ENCODE assay signal across 18 cellular contexts in genomic region chr2:146634256-146635068, GRCh38.
DNase-seq lines count a peak whose midpoint lies in the region; ATAC-seq, FAIRE-seq and TF ChIP-seq lines count a peak whose summit lies in the region.
"Had no signal": no experiment of that assay in that cellular context is flagged by ENCODE, and none has a peak within 500 bp of the region (broad histone marks: within the 10 kb centered on the region; RNA-seq: fewer than 3 reads in every experiment).

No MANE protein-coding gene starts in this region.

- H3K9me3 ChIP-seq in skeletal muscle satellite cell (replicated peaks; ENCODE audit: low read length), result no peaks in the 10 kb centered on the region
- H3K9me3 ChIP-seq: gastroesophageal sphincter, tibial artery had no signal

- DNase-seq in GM23338 (ENCODE audit: low spot score), result peak; percentile 5
- DNase-seq in RCC 7860 (ENCODE audit: low spot score), result peak; percentile 98
- DNase-seq in fibroblast of peridontal ligament (ENCODE audit: extremely low read depth), result peak; percentile 4
- no peak for DNase-seq in NCI-H1105 (lab: John Stamatoyannopoulos, UW)
- DNase-seq in NCI-H510A treated with DMSO at 0.1 percent for 48 hours (lab: John Stamatoyannopoulos, UW), result no peak
- DNase-seq: cortex of kidney, DMS 273 treated with DMSO at 0.1 percent for 48 hours, left cardiac atrium, NCI-H1105 treated with DMSO at 0.1 percent for 48 hours, NCI-H526 treated with DMSO at 0.1 percent for 48 hours, small intestine, tibial artery had no signal

- H3K4me2 ChIP-seq in GM23338 (no peak overlapping the region), skeletal muscle satellite cell (ENCODE audit: low read length) (peak overlapping the region; percentile 29)

- H3K36me3 ChIP-seq in GM23338 (ENCODE audit: insufficient read depth) (no peaks in the 10 kb centered on the region), skeletal muscle satellite cell (ENCODE audit: insufficient read depth, low read length) (no peaks in the 10 kb centered on the region)
- H3K36me3 ChIP-seq: gastroesophageal sphincter, tibial artery had no signal

- H3K27me3 Mint-ChIP-seq in GM23338 (ENCODE audit: insufficient read depth, low read depth, poor library complexity), result no peaks in the 10 kb centered on the region
- H3K27me3 Mint-ChIP-seq: activated naive CD8-positive, alpha-beta T cell had no signal

- H3K79me2 ChIP-seq in GM23338 (replicated peaks; ENCODE audit: insufficient read depth), result no peaks in the 10 kb centered on the region

- no peaks in the 10 kb centered on the region; the same call in 2 of the 3 replicates for H3K9me3 Mint-ChIP-seq in GM23338
- H3K9me3 Mint-ChIP-seq: nephron had no signal

- no peaks in the 10 kb centered on the region for H3K4me1 ChIP-seq in GM23338 (ENCODE audit: insufficient read depth)
- peaks cover 13% of the 10 kb centered on the region for H3K4me1 ChIP-seq in skeletal muscle satellite cell (ENCODE audit: control insufficient read depth, insufficient read depth, low read length)
- H3K4me1 ChIP-seq: gastroesophageal sphincter, tibial artery had no signal

- H3K4me3 Mint-ChIP-seq in GM23338, result no peak overlapping the region
- H3K4me3 Mint-ChIP-seq: activated naive CD8-positive, alpha-beta T cell; nephron had no signal

- no peaks in the 10 kb centered on the region for H3F3A ChIP-seq in GM23338 (replicated peaks; ENCODE audit: low read depth)

- TF ChIP-seq CTCF in GM23338 (conservative IDR thresholded peaks at IDR 0.05; ENCODE audit: low read depth in 2 of 2), result no peak

- no peak overlapping the region for H3K27ac Mint-ChIP-seq in GM23338
- H3K27ac Mint-ChIP-seq: activated naive CD8-positive, alpha-beta T cell; nephron had no signal

- ATAC-seq in GM23338, result no peak
- no peak for ATAC-seq in HG03378 (IDR thresholded peaks at IDR 0.05; ENCODE audit: unreplicated experiment)
- ATAC-seq: gastroesophageal sphincter had no signal

- H3K4me1 Mint-ChIP-seq in GM23338, result no peaks in the 10 kb centered on the region
- H3K4me1 Mint-ChIP-seq: nephron had no signal

- no peaks in the 10 kb centered on the region; the same call in 1 of the 3 replicates for H3K36me3 Mint-ChIP-seq in GM23338 (ENCODE audit: low read depth)
- H3K36me3 Mint-ChIP-seq: activated naive CD8-positive, alpha-beta T cell had no signal

- no peak overlapping the region for H2AFZ ChIP-seq in GM23338

- H3K9me2 ChIP-seq in GM23338 (ENCODE audit: insufficient read depth), result no peaks in the 10 kb centered on the region

- no peak overlapping the region for H3K9ac ChIP-seq in skeletal muscle satellite cell (ENCODE audit: low read depth, low read length)

- FAIRE-seq in RCC 7860 (lab: Jason Lieb, UNC), result peak; percentile 99
- FAIRE-seq: GM12892, small intestine had no signal

- H3K27ac ChIP-seq in GM23338 (ENCODE audit: low read depth), result no peak overlapping the region
- H3K27ac ChIP-seq: gastroesophageal sphincter, tibial artery had no signal

- no peaks in the 10 kb centered on the region for H4K20me1 ChIP-seq in GM23338 (replicated peaks; ENCODE audit: insufficient read depth)

- H3K27me3 ChIP-seq in GM23338 (ENCODE audit: insufficient read depth) (no peaks in the 10 kb centered on the region), skeletal muscle satellite cell (ENCODE audit: control insufficient read depth, insufficient read depth, low read length) (no peaks in the 10 kb centered on the region)
- H3K27me3 ChIP-seq: gastroesophageal sphincter, tibial artery had no signal

- H3K4me3 ChIP-seq in GM23338 (no peak overlapping the region), skeletal muscle satellite cell (ENCODE audit: low read length) (peak overlapping the region; percentile 11)
- H3K4me3 ChIP-seq: gastroesophageal sphincter, tibial artery had no signal

TF ChIP-seq in GM23338, 12 proteins besides CTCF, POLR2A, EP300 and RAD21 (continues in another document):
- TF ChIP-seq POLR2AphosphoS5 (IDR thresholded peaks at IDR 0.05; ENCODE audit: low read depth), result no peak
- TF ChIP-seq REST (IDR thresholded peaks at IDR 0.05; ENCODE audit: unreplicated experiment), result no peak
- TF ChIP-seq JUNB (IDR thresholded peaks at IDR 0.05; ENCODE audit: unreplicated experiment), result no peak
- no peak for TF ChIP-seq ZNF462 (CRISPR knock-in tag; IDR thresholded peaks at IDR 0.05)
- no peak for TF ChIP-seq EZH2 (IDR thresholded peaks at IDR 0.05; ENCODE audit: low read depth, unreplicated experiment)
- no peak for TF ChIP-seq ZNF114 (CRISPR knock-in tag; IDR thresholded peaks at IDR 0.05)
- TF ChIP-seq EZH2phosphoT487 (IDR thresholded peaks at IDR 0.05; ENCODE audit: unreplicated experiment), result no peak
- no peak for TF ChIP-seq STAT1 (IDR thresholded peaks at IDR 0.05; ENCODE audit: unreplicated experiment)

Comparison
In these comparisons a context has a peak if more than half of its experiments do, and no peak if none do; other contexts are left out.
1. DNase-seq: peak in GM23338 (single experiment), RCC 7860 (single experiment) and fibroblast of peridontal ligament (single experiment); none in NCI-H1105 (single experiment) and NCI-H510A treated with DMSO at 0.1 percent for 48 hours (single experiment).